Comparison of ENCODE assay signal across 1 cellular context in the genomic region with DNA sequence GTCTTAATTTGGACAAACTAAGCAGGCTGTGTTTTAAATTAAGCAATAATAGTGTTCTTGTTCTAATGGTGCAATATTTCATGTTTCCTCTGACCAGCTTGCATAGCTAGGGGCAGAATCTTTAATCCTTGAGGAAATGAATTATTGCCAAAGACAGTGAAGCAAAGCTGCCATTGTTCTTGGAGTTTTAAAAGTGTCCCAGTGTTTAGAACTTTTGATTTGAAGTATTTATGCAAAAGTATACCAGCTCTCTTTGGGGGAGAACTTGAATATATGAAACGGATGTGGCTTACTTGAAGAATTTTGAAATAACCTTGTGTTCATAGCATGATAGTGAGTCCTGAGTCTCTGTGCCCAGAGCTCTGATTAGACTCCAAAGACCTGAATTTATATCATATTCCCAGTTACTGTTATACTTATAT.
TF ChIP-seq lines count a peak whose summit lies in the region.

No MANE protein-coding gene starts in this region.

TF ChIP-seq in HCT116, 20 proteins besides CTCF, POLR2A, EP300 and RAD21 (continued from another document):
- no peak for TF ChIP-seq REST (IDR thresholded peaks at IDR 0.05; ENCODE audit: low read depth)
- TF ChIP-seq, protein P1, sequence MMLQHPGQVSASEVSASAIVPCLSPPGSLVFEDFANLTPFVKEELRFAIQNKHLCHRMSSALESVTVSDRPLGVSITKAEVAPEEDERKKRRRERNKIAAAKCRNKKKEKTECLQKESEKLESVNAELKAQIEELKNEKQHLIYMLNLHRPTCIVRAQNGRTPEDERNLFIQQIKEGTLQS (IDR thresholded peaks at IDR 0.05), result no peak
- TF ChIP-seq CEBPB (IDR thresholded peaks at IDR 0.05; ENCODE audit: low read depth), result no peak
- TF ChIP-seq ZBTB33 (IDR thresholded peaks at IDR 0.05; ENCODE audit: extremely low read depth, insufficient replicate concordance, low read length), result no peak
- no peak for TF ChIP-seq CBX3 (IDR thresholded peaks at IDR 0.05; ENCODE audit: low read depth)
- no peak for TF ChIP-seq ZNF274 (IDR thresholded peaks at IDR 0.05; ENCODE audit: low read depth, low read length)
